11 cellular contexts compared by ENCODE assay signal in the genomic region with DNA sequence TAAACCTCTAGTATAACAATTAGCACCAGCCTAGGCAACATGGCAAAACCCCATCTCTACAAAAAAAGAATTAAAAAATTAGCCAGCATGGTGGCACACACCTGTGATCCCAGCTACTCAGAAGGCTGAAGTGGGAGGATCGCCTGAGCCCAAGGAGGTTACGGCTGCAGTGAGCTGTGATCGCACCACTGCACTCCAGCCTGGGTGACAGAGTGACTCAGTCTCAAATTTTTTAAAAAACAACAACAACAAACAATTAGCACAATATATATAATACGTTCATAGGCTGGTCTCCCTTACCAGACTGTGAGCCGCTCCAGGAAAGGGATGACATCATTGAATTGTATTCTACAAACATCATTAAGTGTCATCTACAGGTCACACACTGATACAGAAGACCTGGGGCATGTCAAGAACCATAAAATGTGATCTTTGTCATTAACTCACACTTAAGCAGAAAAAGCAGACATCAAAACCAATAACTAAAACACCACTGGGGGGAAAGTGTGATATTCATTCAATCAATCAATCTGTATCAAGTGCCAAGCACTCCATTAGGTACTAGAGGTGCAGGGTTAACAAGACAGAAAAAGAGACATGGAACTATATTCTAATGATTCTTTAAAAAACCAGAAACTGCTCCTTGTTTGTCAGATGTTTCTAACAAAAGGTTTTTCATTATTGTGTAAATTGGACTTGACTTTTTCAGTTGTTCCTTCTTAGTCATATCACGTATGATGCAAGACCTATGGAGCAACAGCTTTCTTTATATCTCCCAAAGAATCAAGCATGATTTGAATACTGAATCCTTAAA. TPM values are rescaled to one million over a fixed set of nuclear protein-coding genes. Genes with fewer than 3 reads are reported as not detected.
DNase-seq lines count a peak whose midpoint lies in the region; ATAC-seq and TF ChIP-seq lines count a peak whose summit lies in the region.
"Had no signal": no experiment of that assay in that cellular context is flagged by ENCODE, and none has a peak within 500 bp of the region (broad histone marks: within the 10 kb centered on the region; RNA-seq: fewer than 3 reads in every experiment).

No MANE protein-coding gene starts in this region.

- H3K27ac ChIP-seq in angular gyrus (ENCODE audit: low read depth, low read length) (peak overlapping the region; percentile 40), lower lobe of right lung (peak overlapping the region; percentile 32), neuronal stem cell (replicated peaks; ENCODE audit: low read length) (no peak overlapping the region)

- H4K8ac ChIP-seq in neuronal stem cell (ENCODE audit: low read depth, low read length), result no peak overlapping the region

- H3K4me3 ChIP-seq in BJ (ENCODE audit: low read depth, low read length) (no peak overlapping the region), lower lobe of right lung (no peak overlapping the region), neuronal stem cell (ENCODE audit: low read length in 2 of 2) (no peak overlapping the region)

- no peaks in the 10 kb centered on the region for H3K27me3 Mint-ChIP-seq in endothelial cell (ENCODE audit: unreplicated experiment)

- H2BK12ac ChIP-seq in neuronal stem cell (ENCODE audit: low read length), result no peak overlapping the region

- CTCF ChIA-PET in BJ (lab: Yijun Ruan, JAX), result interaction anchor here (1.6 kb wide), 1 partner anchor 18 kb away, joined by 7 read pairs; a partner anchor contains a TSS

- no CpG with 5 or more reads among the region's 6 CpGs for WGBS in neuronal stem cell (ENCODE audit: extremely low coverage in 2 of 2, insufficient read length in 2 of 2, insufficient replicate concordance in 1 of 2), 2 donors

- H3K14ac ChIP-seq in neuronal stem cell (ENCODE audit: low read length), result no peak overlapping the region

- H3K4me1 ChIP-seq in lower lobe of right lung (peaks cover 42% of the 10 kb centered on the region), neuronal stem cell (ENCODE audit: control insufficient read depth in 2 of 2, insufficient read depth in 1 of 2, low read depth in 1 of 2, low read length in 2 of 2) (no peaks in the 10 kb centered on the region)

- POLR2A ChIA-PET in BJ (lab: Charles Lee), result no interaction called here

- TF ChIP-seq EP300 in Ishikawa (IDR thresholded peaks at IDR 0.05; ENCODE audit: borderline replicate concordance), result no peak

- H2BK5ac ChIP-seq in neuronal stem cell (ENCODE audit: low read length), result no peak overlapping the region

- H3K4me2 ChIP-seq in neuronal stem cell (ENCODE audit: insufficient read depth, low read length, poor library complexity, severe bottlenecking), result no peak overlapping the region

- no peak overlapping the region for H4K91ac ChIP-seq in neuronal stem cell (ENCODE audit: low read depth, low read length, poor library complexity)

- no peak overlapping the region for H3K18ac ChIP-seq in neuronal stem cell (ENCODE audit: low read length)

- H3K9me3 Mint-ChIP-seq in endothelial cell (ENCODE audit: unreplicated experiment), result no peaks in the 10 kb centered on the region

- intact Hi-C loops in lower lobe of right lung (cut with DNase I), result no loop called here

- TF ChIP-seq RAD21 in Ishikawa (IDR thresholded peaks at IDR 0.05; ENCODE audit: low read depth), result no peak

- H3K4ac ChIP-seq in neuronal stem cell (ENCODE audit: low read length), result no peak overlapping the region

- DNase-seq in BJ (ENCODE audit: low read depth) (peak; percentile 49), lower lobe of right lung (no peak), GDM1 (lab: John Stamatoyannopoulos, UW) (no peak), neuronal stem cell (ENCODE audit: low spot score) (no peak), NCI-H1105 (lab: John Stamatoyannopoulos, UW) (no peak), endothelial cell (ENCODE audit: low spot score) (no peak)
- DNase-seq: activated CD8-positive, alpha-beta memory T cell treated with anti-CD3 and anti-CD28 coated beads for 24 hours; hippocampal formation; NCI-H2227 treated with DMSO at 0.1 percent for 48 hours had no signal

- H2AK5ac ChIP-seq in neuronal stem cell (ENCODE audit: low read depth, low read length), result no peak overlapping the region

- no peak overlapping the region for H3K27ac Mint-ChIP-seq in endothelial cell (ENCODE audit: unreplicated experiment)

- ATAC-seq in lower lobe of right lung, result peak in 1 of 2 donors; percentile 45

- no peak overlapping the region for H2AFZ ChIP-seq in neuronal stem cell (ENCODE audit: low read length)

- H3K27me3 ChIP-seq in BJ (ENCODE audit: control insufficient read depth, insufficient read depth, low read length), result no peaks in the 10 kb centered on the region
- no peaks in the 10 kb centered on the region for H3K27me3 ChIP-seq in lower lobe of right lung (ENCODE audit: low read depth)
- no peaks in the 10 kb centered on the region for H3K27me3 ChIP-seq in neuronal stem cell (ENCODE audit: control insufficient read depth in 3 of 3, insufficient read depth in 3 of 3, low read depth in 1 of 3, low read length in 3 of 3)

- no peaks in the 10 kb centered on the region for H3K4me1 Mint-ChIP-seq in endothelial cell (ENCODE audit: unreplicated experiment)

- H2BK15ac ChIP-seq in neuronal stem cell (ENCODE audit: low read length), result no peak overlapping the region

- H3K79me1 ChIP-seq in neuronal stem cell (ENCODE audit: low read depth, low read length), result no peaks in the 10 kb centered on the region

- H3K36me3 ChIP-seq in BJ (ENCODE audit: control insufficient read depth, insufficient read depth, low read length) (no peaks in the 10 kb centered on the region), lower lobe of right lung (no peaks in the 10 kb centered on the region), neuronal stem cell (replicated peaks in 1 of 2; ENCODE audit: control insufficient read depth in 2 of 2, insufficient read depth in 2 of 2, low read length in 2 of 2) (no peaks in the 10 kb centered on the region)

- H3K9me3 ChIP-seq in lower lobe of right lung (no peaks in the 10 kb centered on the region), neuronal stem cell (replicated peaks in 1 of 2; ENCODE audit: control insufficient read depth in 2 of 2, insufficient read depth in 1 of 2, low read depth in 1 of 2, low read length in 2 of 2) (no peaks in the 10 kb centered on the region)

- H3K4me3 Mint-ChIP-seq in endothelial cell (ENCODE audit: unreplicated experiment), result no peak overlapping the region

- H3K9ac ChIP-seq in neuronal stem cell (ENCODE audit: low read depth, low read length, poor library complexity), result no peak overlapping the region

- H2BK120ac ChIP-seq in neuronal stem cell (ENCODE audit: low read depth, low read length), result no peak overlapping the region

- TF ChIP-seq CTCF in BJ (IDR thresholded peaks at IDR 0.05; ENCODE audit: insufficient read depth, low read depth, low read length), result no peak
- no peak for TF ChIP-seq CTCF in lower lobe of right lung (IDR thresholded peaks at IDR 0.05)
- no peak for TF ChIP-seq CTCF in endothelial cell (IDR thresholded peaks at IDR 0.05; ENCODE audit: unreplicated experiment)

- no peaks in the 10 kb centered on the region for H3K36me3 Mint-ChIP-seq in endothelial cell (ENCODE audit: low read depth, unreplicated experiment)

- H3K23ac ChIP-seq in neuronal stem cell (ENCODE audit: low read depth, low read length, poor library complexity), result no peak overlapping the region

TF ChIP-seq in Ishikawa, 13 proteins besides CTCF, POLR2A, EP300 and RAD21:
- TF ChIP-seq CEBPB (IDR thresholded peaks at IDR 0.05) (peak; percentile 49; the same call in 1 of the 2 replicates), TCF12 (IDR thresholded peaks at IDR 0.05; ENCODE audit: low read depth) (no peak)

RNA-seq across cellular contexts. Expression of a gene that starts 17.8 kb away (rescaled TPM):
- 2.2 and 2.5 TPM in 2 replicates for polyA plus RNA-seq in BJ (2011; rRNA removed)
- 2.4 and 2.6 TPM in 2 replicates for polyA minus RNA-seq in BJ (2011; rRNA and poly(A)+ RNA removed)
- total RNA-seq in lower lobe of right lung (32.0 TPM), endothelial cell (ENCODE audit: unreplicated experiment) (0.33 TPM)
- polyA plus RNA-seq in neuronal stem cell (2013, experiment 1 of 2), result 0.06 TPM
- polyA plus RNA-seq in neuronal stem cell (2013, experiment 2 of 2), result 0.04 TPM

RNA-seq across cellular contexts. Expression of a gene that starts 48.0 kb away (rescaled TPM):
- polyA plus RNA-seq in BJ (2011; rRNA removed), result 5.6 and 8.5 TPM in 2 replicates
- 1.2 and 2.8 TPM in 2 replicates for polyA minus RNA-seq in BJ (2011; rRNA and poly(A)+ RNA removed)
- total RNA-seq in lower lobe of right lung (5.6 TPM), endothelial cell (ENCODE audit: unreplicated experiment) (3.7 TPM)
- 5.1 TPM for polyA plus RNA-seq in neuronal stem cell (2013, experiment 1 of 2)
- 5.2 TPM for polyA plus RNA-seq in neuronal stem cell (2013, experiment 2 of 2)

Comparison
In these comparisons a context has a peak if more than half of its experiments do, and no peak if none do; other contexts are left out.
1. RNA of a gene that starts 17.8 kb away (total RNA-seq): 32.0 TPM in lower lobe of right lung (single experiment); 0.33 TPM in endothelial cell (single experiment); every median in the first group is over 10 times any median in the second.